1 cellular context compared by ENCODE assay signal in the genomic region with DNA sequence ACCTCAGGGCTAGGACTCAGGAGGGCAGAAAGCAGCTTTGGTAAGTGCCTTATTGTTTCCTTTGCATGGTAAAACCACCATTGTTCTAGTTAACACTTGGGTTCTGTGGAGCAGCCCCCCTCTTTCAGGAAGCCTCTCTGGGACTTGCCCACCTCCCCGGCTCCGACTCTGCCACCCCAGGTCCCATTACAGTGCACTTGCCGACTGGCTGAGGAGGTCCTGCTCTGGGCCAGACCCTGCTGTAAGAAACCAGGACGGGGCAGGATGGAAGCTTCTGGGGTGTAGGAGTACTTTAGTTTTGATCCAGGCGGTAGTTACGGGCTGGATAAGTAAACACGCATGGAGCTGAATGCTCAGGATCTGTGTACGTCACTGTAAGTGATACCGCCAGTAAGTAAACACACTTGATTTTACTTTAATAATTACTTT.
TF ChIP-seq lines count a peak whose summit lies in the region.

No MANE protein-coding gene starts in this region.

TF ChIP-seq in SK-N-SH, 30 proteins besides CTCF, POLR2A, EP300 and RAD21 (continued from another document):
- TF ChIP-seq EZH2phosphoT487 (IDR thresholded peaks at IDR 0.05; ENCODE audit: borderline replicate concordance, low read depth) = no peak
- no peak for TF ChIP-seq RFX5 (IDR thresholded peaks at IDR 0.05; ENCODE audit: low read length)
- TF ChIP-seq, protein P1, sequence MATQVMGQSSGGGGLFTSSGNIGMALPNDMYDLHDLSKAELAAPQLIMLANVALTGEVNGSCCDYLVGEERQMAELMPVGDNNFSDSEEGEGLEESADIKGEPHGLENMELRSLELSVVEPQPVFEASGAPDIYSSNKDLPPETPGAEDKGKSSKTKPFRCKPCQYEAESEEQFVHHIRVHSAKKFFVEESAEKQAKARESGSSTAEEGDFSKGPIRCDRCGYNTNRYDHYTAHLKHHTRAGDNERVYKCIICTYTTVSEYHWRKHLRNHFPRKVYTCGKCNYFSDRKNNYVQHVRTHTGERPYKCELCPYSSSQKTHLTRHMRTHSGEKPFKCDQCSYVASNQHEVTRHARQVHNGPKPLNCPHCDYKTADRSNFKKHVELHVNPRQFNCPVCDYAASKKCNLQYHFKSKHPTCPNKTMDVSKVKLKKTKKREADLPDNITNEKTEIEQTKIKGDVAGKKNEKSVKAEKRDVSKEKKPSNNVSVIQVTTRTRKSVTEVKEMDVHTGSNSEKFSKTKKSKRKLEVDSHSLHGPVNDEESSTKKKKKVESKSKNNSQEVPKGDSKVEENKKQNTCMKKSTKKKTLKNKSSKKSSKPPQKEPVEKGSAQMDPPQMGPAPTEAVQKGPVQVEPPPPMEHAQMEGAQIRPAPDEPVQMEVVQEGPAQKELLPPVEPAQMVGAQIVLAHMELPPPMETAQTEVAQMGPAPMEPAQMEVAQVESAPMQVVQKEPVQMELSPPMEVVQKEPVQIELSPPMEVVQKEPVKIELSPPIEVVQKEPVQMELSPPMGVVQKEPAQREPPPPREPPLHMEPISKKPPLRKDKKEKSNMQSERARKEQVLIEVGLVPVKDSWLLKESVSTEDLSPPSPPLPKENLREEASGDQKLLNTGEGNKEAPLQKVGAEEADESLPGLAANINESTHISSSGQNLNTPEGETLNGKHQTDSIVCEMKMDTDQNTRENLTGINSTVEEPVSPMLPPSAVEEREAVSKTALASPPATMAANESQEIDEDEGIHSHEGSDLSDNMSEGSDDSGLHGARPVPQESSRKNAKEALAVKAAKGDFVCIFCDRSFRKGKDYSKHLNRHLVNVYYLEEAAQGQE (IDR thresholded peaks at IDR 0.05; ENCODE audit: low read depth, low read length) = no peak
- TF ChIP-seq JUND (IDR thresholded peaks at IDR 0.05) = no peak
